Comparison of ENCODE assay signal across 1 cellular context in the genomic region with DNA sequence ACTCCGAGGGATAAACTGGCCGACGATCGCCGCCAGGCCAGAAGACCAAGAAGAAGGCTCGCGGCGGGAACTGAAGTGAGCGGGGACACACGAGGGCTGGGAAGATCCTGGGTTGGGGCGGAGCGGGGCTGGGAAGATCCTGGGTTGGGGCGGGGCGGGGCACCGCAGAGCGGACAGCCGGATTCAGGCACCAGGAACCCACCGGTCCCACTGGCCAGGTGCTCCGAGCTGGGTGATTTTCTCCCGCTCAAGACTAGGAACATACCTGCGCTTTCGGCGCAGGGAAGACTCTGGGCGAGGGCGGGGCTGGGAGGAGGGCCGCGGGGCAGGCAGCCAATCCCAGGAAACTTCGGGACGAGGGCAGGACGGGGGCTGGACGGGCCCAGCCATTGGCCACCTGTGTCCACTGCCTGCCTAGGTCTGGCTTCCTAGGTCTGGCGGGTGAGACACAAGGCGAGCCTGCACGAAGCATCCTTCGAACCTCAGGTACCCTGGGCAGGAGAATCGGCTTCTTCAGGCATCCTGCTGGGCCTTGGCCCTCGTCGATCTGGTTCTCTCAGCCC.
A peak's percentile ranks its signal among the peaks of the same experiment; 100 is the strongest.
TF ChIP-seq lines count a peak whose summit lies in the region.

ERVMER34-1 (minus strand) TSS at position 77 of the 563 bp plus-strand sequence. CDS start 5,905 bp downstream, outside the sequence.

TF ChIP-seq in A549, 52 proteins besides CTCF, POLR2A, EP300 and RAD21 (continued from another document):
- TF ChIP-seq MAX (IDR thresholded peaks at IDR 0.05) (peak; percentile 22; the same call in 1 of the 2 replicates), JUNB (IDR thresholded peaks at IDR 0.05) (no peak), POLR2AphosphoS2 (conservative IDR thresholded peaks at IDR 0.05; ENCODE audit: low read length) (no peak), E2F6 (IDR thresholded peaks at IDR 0.05; ENCODE audit: borderline replicate concordance, low read depth) (peak; percentile 65)
